Comparison of ENCODE assay signal across 1 cellular context in genomic region chr3:167735233-167736107, GRCh38.
TF ChIP-seq lines count a peak whose summit lies in the region.

A gene with protein sequence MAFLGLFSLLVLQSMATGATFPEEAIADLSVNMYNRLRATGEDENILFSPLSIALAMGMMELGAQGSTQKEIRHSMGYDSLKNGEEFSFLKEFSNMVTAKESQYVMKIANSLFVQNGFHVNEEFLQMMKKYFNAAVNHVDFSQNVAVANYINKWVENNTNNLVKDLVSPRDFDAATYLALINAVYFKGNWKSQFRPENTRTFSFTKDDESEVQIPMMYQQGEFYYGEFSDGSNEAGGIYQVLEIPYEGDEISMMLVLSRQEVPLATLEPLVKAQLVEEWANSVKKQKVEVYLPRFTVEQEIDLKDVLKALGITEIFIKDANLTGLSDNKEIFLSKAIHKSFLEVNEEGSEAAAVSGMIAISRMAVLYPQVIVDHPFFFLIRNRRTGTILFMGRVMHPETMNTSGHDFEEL (plus strand): TSS chr3:167735721. CDS start chr3:167789129, 53,408 bp downstream.

TF ChIP-seq in HepG2, 621 proteins besides CTCF, POLR2A, EP300 and RAD21 (continued from another document):
- TF ChIP-seq DRAP1 (CRISPR knock-in tag; IDR thresholded peaks at IDR 0.05) (peak; percentile 88), ZNF264 (CRISPR knock-in tag; IDR thresholded peaks at IDR 0.05) (0 out of 2 replicates have a peak, but pooled peaks have one; percentile 24), TERF1 (CRISPR knock-in tag; IDR thresholded peaks at IDR 0.05) (no peak), TOPORS (CRISPR knock-in tag; IDR thresholded peaks at IDR 0.05) (no peak), GPN1 (CRISPR knock-in tag; IDR thresholded peaks at IDR 0.05; ENCODE audit: borderline replicate concordance) (no peak), ZSCAN9 (CRISPR knock-in tag; IDR thresholded peaks at IDR 0.05; ENCODE audit: borderline replicate concordance) (0 out of 2 replicates have a peak, but pooled peaks have one; percentile 21), AGO2 (optimal IDR thresholded peaks at IDR 0.05; ENCODE audit: low read depth, low read length) (no peak), THAP9 (CRISPR knock-in tag; IDR thresholded peaks at IDR 0.05; ENCODE audit: borderline replicate concordance) (peak; percentile 53; the same call in 1 of the 2 replicates), HNF4A (CRISPR knock-in tag; IDR thresholded peaks at IDR 0.05) (peak; percentile 27), ZFAT (CRISPR knock-in tag; conservative IDR thresholded peaks at IDR 0.05) (no peak), RXRA (CRISPR knock-in tag; IDR thresholded peaks at IDR 0.05) (peak; percentile 57; the same call in 1 of the 2 replicates), HOXA5 (CRISPR knock-in tag; IDR thresholded peaks at IDR 0.05) (peak; percentile 65; the same call in 1 of the 2 replicates), TFAP4 (IDR thresholded peaks at IDR 0.05; ENCODE audit: borderline replicate concordance, low read depth) (peak; percentile 86), RXRB (CRISPR knock-in tag; IDR thresholded peaks at IDR 0.05; ENCODE audit: borderline replicate concordance) (peak; percentile 21; the same call in 1 of the 2 replicates), PHF8 (CRISPR knock-in tag; IDR thresholded peaks at IDR 0.05) (peak; percentile 53; the same call in 1 of the 2 replicates), NFIC (IDR thresholded peaks at IDR 0.05; ENCODE audit: low read length) (no peak), ZNF12 (CRISPR knock-in tag; IDR thresholded peaks at IDR 0.05) (peak; percentile 72; the same call in 1 of the 2 replicates), ESRRA (CRISPR knock-in tag; IDR thresholded peaks at IDR 0.05; ENCODE audit: low read depth) (no peak), MYC (CRISPR knock-in tag; IDR thresholded peaks at IDR 0.05; ENCODE audit: borderline replicate concordance) (peak; percentile 32; the same call in 1 of the 2 replicates), ZSCAN25 (CRISPR knock-in tag; IDR thresholded peaks at IDR 0.05) (0 out of 2 replicates have a peak, but pooled peaks have one; percentile 39), ZNF563 (CRISPR knock-in tag; IDR thresholded peaks at IDR 0.05) (no peak), ZNF816 (CRISPR knock-in tag; IDR thresholded peaks at IDR 0.05; ENCODE audit: borderline replicate concordance) (peak; percentile 83), WIZ (CRISPR knock-in tag; IDR thresholded peaks at IDR 0.05) (0 out of 2 replicates have a peak, but pooled peaks have one; percentile 19), TEAD2 (CRISPR knock-in tag; IDR thresholded peaks at IDR 0.05) (no peak), HOXA7 (CRISPR knock-in tag; IDR thresholded peaks at IDR 0.05) (no peak), NFAT5 (CRISPR knock-in tag; IDR thresholded peaks at IDR 0.05) (no peak)
- TF ChIP-seq, protein P1, sequence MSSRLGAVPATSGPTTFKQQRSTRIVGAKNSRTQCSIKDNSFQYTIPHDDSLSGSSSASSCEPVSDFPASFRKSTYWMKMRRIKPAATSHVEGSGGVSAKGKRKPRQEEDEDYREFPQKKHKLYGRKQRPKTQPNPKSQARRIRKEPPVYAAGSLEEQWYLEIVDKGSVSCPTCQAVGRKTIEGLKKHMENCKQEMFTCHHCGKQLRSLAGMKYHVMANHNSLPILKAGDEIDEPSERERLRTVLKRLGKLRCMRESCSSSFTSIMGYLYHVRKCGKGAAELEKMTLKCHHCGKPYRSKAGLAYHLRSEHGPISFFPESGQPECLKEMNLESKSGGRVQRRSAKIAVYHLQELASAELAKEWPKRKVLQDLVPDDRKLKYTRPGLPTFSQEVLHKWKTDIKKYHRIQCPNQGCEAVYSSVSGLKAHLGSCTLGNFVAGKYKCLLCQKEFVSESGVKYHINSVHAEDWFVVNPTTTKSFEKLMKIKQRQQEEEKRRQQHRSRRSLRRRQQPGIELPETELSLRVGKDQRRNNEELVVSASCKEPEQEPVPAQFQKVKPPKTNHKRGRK (CRISPR knock-in tag; IDR thresholded peaks at IDR 0.05): no peak
- TF ChIP-seq, protein P2, sequence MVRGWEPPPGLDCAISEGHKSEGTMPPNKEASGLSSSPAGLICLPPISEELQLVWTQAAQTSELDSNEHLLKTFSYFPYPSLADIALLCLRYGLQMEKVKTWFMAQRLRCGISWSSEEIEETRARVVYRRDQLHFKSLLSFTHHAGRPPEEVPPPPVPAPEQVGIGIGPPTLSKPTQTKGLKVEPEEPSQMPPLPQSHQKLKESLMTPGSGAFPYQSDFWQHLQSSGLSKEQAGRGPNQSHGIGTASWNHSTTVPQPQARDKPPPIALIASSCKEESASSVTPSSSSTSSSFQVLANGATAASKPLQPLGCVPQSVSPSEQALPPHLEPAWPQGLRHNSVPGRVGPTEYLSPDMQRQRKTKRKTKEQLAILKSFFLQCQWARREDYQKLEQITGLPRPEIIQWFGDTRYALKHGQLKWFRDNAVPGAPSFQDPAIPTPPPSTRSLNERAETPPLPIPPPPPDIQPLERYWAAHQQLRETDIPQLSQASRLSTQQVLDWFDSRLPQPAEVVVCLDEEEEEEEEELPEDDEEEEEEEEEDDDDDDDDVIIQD (CRISPR knock-in tag; IDR thresholded peaks at IDR 0.05; ENCODE audit: low read depth): peak; percentile 59; the same call in 1 of the 2 replicates
